Comparison of ENCODE assay signal across 18 cellular contexts in the genomic region with DNA sequence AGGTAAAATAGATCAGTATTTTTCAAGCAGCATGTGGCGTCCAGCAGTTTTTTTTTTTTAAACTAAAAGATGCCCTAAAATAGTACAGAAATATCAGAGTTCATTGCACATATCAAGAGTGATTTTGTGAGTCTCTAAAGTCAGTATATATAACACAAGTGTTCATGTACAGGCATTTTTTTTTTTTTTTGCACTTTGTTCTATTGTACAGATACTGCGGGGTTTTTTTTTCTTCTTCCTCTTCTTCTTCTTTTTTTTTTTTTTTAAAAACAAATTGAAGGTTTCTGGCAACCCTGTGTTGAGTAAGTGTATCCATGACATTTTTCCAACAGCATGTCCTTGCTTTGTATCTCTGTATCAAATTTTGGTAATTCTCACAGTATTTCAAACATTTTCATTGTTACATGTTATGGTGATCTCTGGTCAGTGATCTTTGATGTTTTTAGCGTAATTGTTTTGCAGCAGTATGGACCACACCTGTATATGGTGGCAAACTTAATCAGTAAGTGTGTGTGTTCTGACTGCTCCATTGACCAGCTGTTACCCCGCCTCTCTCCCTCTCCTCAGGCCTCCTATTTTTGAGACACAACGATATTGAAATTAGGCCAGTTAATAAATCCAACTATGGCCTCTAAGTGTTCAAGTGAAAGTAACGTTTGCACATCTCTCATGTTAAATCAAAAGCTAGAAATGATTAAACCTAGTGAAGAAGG.
DNase-seq lines count a peak whose midpoint lies in the region; ATAC-seq, FAIRE-seq and TF ChIP-seq lines count a peak whose summit lies in the region.
"Had no signal": no experiment of that assay in that cellular context is flagged by ENCODE, and none has a peak within 500 bp of the region (broad histone marks: within the 10 kb centered on the region; RNA-seq: fewer than 3 reads in every experiment).

No MANE protein-coding gene starts in this region.

- dilution Hi-C loops in IMR-90 (cut with HindIII; ENCODE audit: low sequenced_read_pairs, unreplicated experiment), result no loop called here

- H4K20me1 ChIP-seq in IMR-90 (ENCODE audit: insufficient read depth, low read length), result peaks cover 97% of the 10 kb centered on the region

- FAIRE-seq in A549 (lab: Jason Lieb, UNC), result no peak
- FAIRE-seq: colon had no signal

- no peak overlapping the region for H4K12ac ChIP-seq in trophoblast cell (ENCODE audit: low read depth, low read length)

- no peak overlapping the region for H3K14ac ChIP-seq in IMR-90 (replicated peaks; ENCODE audit: low read depth, low read length)
- H3K14ac ChIP-seq in trophoblast cell (ENCODE audit: low read length), result no peak overlapping the region

- H3K79me1 ChIP-seq in IMR-90 (ENCODE audit: low read depth in 1 of 2, low read length in 2 of 2) (peaks cover 0 to 70% of the 10 kb centered on the region in 2 experiments; a peak in 2 of 4 replicates), trophoblast cell (ENCODE audit: low read length) (peaks cover 9% of the 10 kb centered on the region)

- H3K27me3 ChIP-seq in IMR-90 (ENCODE audit: control insufficient read depth, insufficient read depth, low read length) (no peaks in the 10 kb centered on the region), gastroesophageal sphincter (no peaks in the 10 kb centered on the region), trophoblast cell (ENCODE audit: insufficient read depth, low read length) (no peaks in the 10 kb centered on the region), dorsolateral prefrontal cortex (no peaks in the 10 kb centered on the region)
- H3K27me3 ChIP-seq: ascending aorta, ovary had no signal

- H4K8ac ChIP-seq in IMR-90 (ENCODE audit: low read depth in 2 of 2, low read length in 2 of 2), result peak overlapping the region in 1 of 2 experiments; percentile 22; a peak in 1 of 4 replicates
- no peak overlapping the region for H4K8ac ChIP-seq in trophoblast cell (ENCODE audit: low read depth, low read length)

- in situ Hi-C loops in IMR-90 (cut with MboI; ENCODE audit: low sequenced_read_pairs), result no loop called here

- TF ChIP-seq RAD21 in A549 (conservative IDR thresholded peaks at IDR 0.05 in 1 of 2, IDR thresholded peaks at IDR 0.05 in 1 of 2) (no peak), IMR-90 (IDR thresholded peaks at IDR 0.05; ENCODE audit: low read length) (no peak)

- TF ChIP-seq CTCF in A549 (IDR thresholded peaks at IDR 0.05) (no peak), IMR-90 (conservative IDR thresholded peaks at IDR 0.05; ENCODE audit: low read depth, low read length) (no peak), gastroesophageal sphincter (IDR thresholded peaks at IDR 0.05) (no peak), dorsolateral prefrontal cortex (IDR thresholded peaks at IDR 0.05 in 54 of 56, conservative IDR thresholded peaks at IDR 0.05 in 2 of 56; ENCODE audit: low read depth in 1 of 56, partially characterized antibody in 56 of 56) (no peak), lower leg skin (IDR thresholded peaks at IDR 0.05) (no peak)

- H2BK12ac ChIP-seq in trophoblast cell (ENCODE audit: low read length), result no peak overlapping the region

- peaks cover 18% of the 10 kb centered on the region for H3K79me2 ChIP-seq in trophoblast cell (ENCODE audit: control insufficient read depth, insufficient read depth, low read length, poor library complexity)

- H4K91ac ChIP-seq in IMR-90 (ENCODE audit: insufficient read depth, low read depth, low read length) (no peak overlapping the region), trophoblast cell (ENCODE audit: low read depth, low read length) (no peak overlapping the region)

- no peak for TF ChIP-seq POLR2A in A549 (IDR thresholded peaks at IDR 0.05; ENCODE audit: low read length)
- TF ChIP-seq POLR2A in IMR-90 (IDR thresholded peaks at IDR 0.05; ENCODE audit: low read depth, low read length), result no peak
- TF ChIP-seq POLR2A in gastroesophageal sphincter (IDR thresholded peaks at IDR 0.05), result no peak
- TF ChIP-seq POLR2A in lower leg skin (IDR thresholded peaks at IDR 0.05), result no peak

- H3K9ac ChIP-seq in IMR-90 (ENCODE audit: low read depth, low read length), result no peak overlapping the region
- H3K9ac ChIP-seq in trophoblast cell (ENCODE audit: low read length), result no peak overlapping the region

- H2BK120ac ChIP-seq in IMR-90 (ENCODE audit: low read depth, low read length) (no peak overlapping the region), trophoblast cell (ENCODE audit: insufficient read depth, low read length, poor library complexity) (no peak overlapping the region)

- no peak overlapping the region for H2BK15ac ChIP-seq in IMR-90 (ENCODE audit: low read depth, low read length)

- H3K4me2 ChIP-seq in A549, result peak overlapping the region; percentile 54; the same call in 2 of the 3 replicates
- H3K4me2 ChIP-seq in IMR-90 (ENCODE audit: low read depth, low read length), result no peak overlapping the region
- no peak overlapping the region for H3K4me2 ChIP-seq in trophoblast cell (ENCODE audit: low read length)

- no peak overlapping the region for H3K56ac ChIP-seq in IMR-90 (ENCODE audit: extremely low read depth, insufficient read depth, low read length)

- H2AFZ ChIP-seq in IMR-90 (replicated peaks; ENCODE audit: low read length, poor library complexity), result no peak overlapping the region
- H2AFZ ChIP-seq in trophoblast cell (ENCODE audit: insufficient read depth, low read length, poor library complexity), result no peak overlapping the region

- no peak overlapping the region for H3K18ac ChIP-seq in IMR-90 (ENCODE audit: low read depth, low read length)
- H3K18ac ChIP-seq in trophoblast cell (ENCODE audit: low read length), result no peak overlapping the region

- no peak for DNase-seq in A549 (ENCODE audit: low read depth in 1 of 2, low spot score in 1 of 2)
- DNase-seq in IMR-90, result no peak
- no peak for DNase-seq in trophoblast cell
- no peak for DNase-seq in dorsolateral prefrontal cortex
- DNase-seq in lower leg skin (ENCODE audit: low spot score in 2 of 2), result no peak
- DNase-seq in NCI-H226, result no peak
- no peak for DNase-seq in NCI-H2107 (lab: John Stamatoyannopoulos, UW)
- DNase-seq: activated CD4-positive, CD25-positive, alpha-beta regulatory T cell treated with anti-CD3 and anti-CD28 coated beads, Interleukin-2, amount 50 U/mL, for 72 hours; CD8-positive, alpha-beta T cell; DMS79 treated with DMSO at 0.1 percent for 48 hours; GOT3; Kasumi-1; NCI-H1417; ovary; stimulated activated CD4-positive, alpha-beta T cell treated with anti-CD3 and anti-CD28 coated beads, Interleukin-4, amount 100 ng/mL, for 1 hour had no signal

- H2AK5ac ChIP-seq in IMR-90 (ENCODE audit: low read depth, low read length) (no peak overlapping the region), trophoblast cell (ENCODE audit: low read length) (no peak overlapping the region)

- no peak for TF ChIP-seq EP300 in A549 (IDR thresholded peaks at IDR 0.05)
- TF ChIP-seq EP300 in gastroesophageal sphincter (IDR thresholded peaks at IDR 0.05), result no peak

- no peak overlapping the region for H3K4ac ChIP-seq in IMR-90 (ENCODE audit: low read depth, low read length)
- peak overlapping the region; percentile 28 for H3K4ac ChIP-seq in trophoblast cell (ENCODE audit: low read depth, low read length)

- ATAC-seq in A549 (no peak), IMR-90 (ENCODE audit: low read depth) (no peak), gastroesophageal sphincter (no peak)
- ATAC-seq: CD8-positive, alpha-beta T cell had no signal

- H2AK9ac ChIP-seq in IMR-90 (replicated peaks; ENCODE audit: low read depth, low read length, poor library complexity), result no peak overlapping the region

- no peak overlapping the region for H2BK20ac ChIP-seq in IMR-90 (ENCODE audit: low read depth, low read length)

- H3K23ac ChIP-seq in IMR-90 (ENCODE audit: low read depth, low read length) (no peak overlapping the region), trophoblast cell (ENCODE audit: low read length) (no peak overlapping the region)

- no peaks in the 10 kb centered on the region for H3K9me3 ChIP-seq in A549
- H3K9me3 ChIP-seq in IMR-90 (ENCODE audit: control insufficient read depth, insufficient read depth, low read length), result no peaks in the 10 kb centered on the region
- H3K9me3 ChIP-seq in gastroesophageal sphincter, result no peaks in the 10 kb centered on the region
- H3K9me3 ChIP-seq in trophoblast cell (ENCODE audit: insufficient read depth, low read depth, low read length), result no peaks in the 10 kb centered on the region
- H3K9me3 ChIP-seq: ascending aorta, ovary had no signal

- H3K4me3 ChIP-seq in A549 (no peak overlapping the region), IMR-90 (ENCODE audit: insufficient read depth, low read depth, low read length) (no peak overlapping the region), gastroesophageal sphincter (no peak overlapping the region), trophoblast cell (ENCODE audit: low read depth, low read length) (no peak overlapping the region), dorsolateral prefrontal cortex (no peak overlapping the region), lower leg skin (ENCODE audit: low read depth, poor library complexity, severe bottlenecking) (no peak overlapping the region)
- H3K4me3 ChIP-seq: ascending aorta, ovary had no signal

- peak overlapping the region in 1 of 2 experiments; percentile 20; a peak in 2 of 6 replicates for H3K27ac ChIP-seq in A549
- H3K27ac ChIP-seq in IMR-90 (ENCODE audit: insufficient read depth, low read length), result no peak overlapping the region
- H3K27ac ChIP-seq in gastroesophageal sphincter, result peak overlapping the region; percentile 79 to 85 (median 80)
- H3K27ac ChIP-seq in trophoblast cell (ENCODE audit: low read depth, low read length), result no peak overlapping the region
- H3K27ac ChIP-seq in dorsolateral prefrontal cortex, result peak overlapping the region in 11 of 59 donors; percentile 19 to 80 (median 38)

- no TSS peak for BruUV-seq in IMR-90 (replicated peaks; lab: Mats Ljungman, UMichigan)

- H4K5ac ChIP-seq in IMR-90 (ENCODE audit: low read depth, low read length), result no peak overlapping the region

- H2BK5ac ChIP-seq in IMR-90 (ENCODE audit: low read depth, low read length, poor library complexity, severe bottlenecking) (peak overlapping the region; percentile 47), trophoblast cell (ENCODE audit: low read depth, low read length, poor library complexity) (no peak overlapping the region)

- intact Hi-C loops in IMR-90 (cut with micrococcal nuclease) (no loop called here), dorsolateral prefrontal cortex (cut with DNase I) (no loop called here), lower leg skin (cut with DNase I; ENCODE audit: low total_unique reads) (no loop called here)

- peaks cover 16% of the 10 kb centered on the region for H3K36me3 ChIP-seq in IMR-90 (ENCODE audit: control insufficient read depth, insufficient read depth, low read length)
- no peaks in the 10 kb centered on the region for H3K36me3 ChIP-seq in gastroesophageal sphincter
- H3K36me3 ChIP-seq in trophoblast cell (ENCODE audit: control insufficient read depth in 1 of 2, insufficient read depth in 2 of 2, low read length in 2 of 2), result no peaks in the 10 kb centered on the region
- H3K36me3 ChIP-seq: ascending aorta, ovary had no signal

- H3K4me1 ChIP-seq in A549 (peaks cover 52% of the 10 kb centered on the region), IMR-90 (ENCODE audit: control insufficient read depth, insufficient read depth, low read length) (peaks cover 44% of the 10 kb centered on the region), gastroesophageal sphincter (peaks cover 34 to 75% (median 39%) of the 10 kb centered on the region in 3 donors), trophoblast cell (ENCODE audit: control insufficient read depth in 1 of 2, insufficient read depth in 2 of 2, low read length in 2 of 2) (peaks cover 15 to 20% of the 10 kb centered on the region in 2 experiments)

- POLR2A ChIA-PET in A549 (lab: Yijun Ruan, JAX) (no interaction called here), IMR-90 (lab: Charles Lee; ENCODE audit: unreplicated experiment) (no interaction called here)

- peaks cover 36% of the 10 kb centered on the region for H3K9me1 ChIP-seq in IMR-90 (ENCODE audit: insufficient read depth, low read length)

- WGBS in A549 (ENCODE audit: missing lambda C conversion rate), result 82% methylated on average over 6 of the region's 6 CpGs
- WGBS in IMR-90 (ENCODE audit: extremely low coverage in 2 of 2, insufficient read length in 1 of 2), 2 experiments, result no CpG with 5 or more reads among the region's 6 CpGs
- WGBS in gastroesophageal sphincter (ENCODE audit: low coverage in 1 of 2), 2 donors, result 53 to 57% methylated on average over 5 to 6 of the region's 6 CpGs
- no CpG with 5 or more reads among the region's 6 CpGs for whole genome bisulfite sequencing in trophoblast cell (ENCODE audit: extremely low coverage, insufficient coverage, insufficient read length)
- 69 to 81% methylated on average over 6 of the region's 6 CpGs for WGBS in lower leg skin, 2 donors

- CTCF ChIA-PET in A549 (lab: Yijun Ruan, JAX) (interaction anchor here (1.4 to 1.5 kb wide), 2 partner anchors 13 to 181 kb away, joined by 3 to 6 read pairs; no protein-coding TSS in a partner anchor), IMR-90 (lab: Yijun Ruan, JAX) (no interaction called here)

Comparison
In these comparisons a context has a peak if more than half of its experiments do, and no peak if none do; other contexts are left out.
1. H3K27ac ChIP-seq: peak in gastroesophageal sphincter (4 of 4); none in IMR-90 (single experiment) and trophoblast cell (single experiment).